In the genomic region with DNA sequence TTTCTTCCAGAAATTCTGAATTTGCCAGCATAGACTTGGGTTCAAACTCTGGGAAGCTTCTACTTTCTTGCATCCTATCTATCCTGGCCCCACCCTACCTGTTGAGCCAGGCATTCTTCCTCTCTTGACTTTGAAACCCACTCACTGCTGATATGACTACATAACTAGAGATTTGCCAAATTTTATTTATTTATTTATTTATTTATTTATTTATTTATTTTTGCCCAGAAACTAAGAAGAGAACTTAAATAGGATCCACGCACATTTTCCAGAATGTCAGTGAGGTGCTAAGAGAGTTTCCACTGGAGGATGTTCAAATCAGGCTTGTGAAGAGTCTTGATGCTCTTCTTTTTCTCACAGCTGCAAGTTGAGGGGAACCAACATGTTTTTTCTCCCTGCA, we compare ENCODE assay signal across 25 cellular contexts.
"Had no signal": no experiment of that assay in that cellular context is flagged by ENCODE, and none has a peak within 500 bp of the region (broad histone marks: within the 10 kb centered on the region; RNA-seq: fewer than 3 reads in every experiment).

No MANE protein-coding gene starts in this region.

- ATAC-seq: naive thymus-derived CD8-positive, alpha-beta T cell; natural killer cell treated with Interleukin-12 subunit alpha and Interleukin-12 subunit beta and Interleukin-15 and Interleukin-18, amount 100 ng/mL, for 72 hours; psoas muscle; right cardiac atrium; right lobe of liver; stimulated activated effector memory CD8-positive, alpha-beta T cell treated with anti-CD3 and anti-CD28 coated beads, Interleukin-12 subunit alpha, Interleukin-12 subunit beta, amount 100 ng/mL, for 72 hours; stimulated activated naive B cell treated with anti-CD40 and anti-IgM and Interleukin-4, amounts not matched to agents 10 μg/mL and 1 μg/mL and 100 μg/mL, for 72 hours had no signal

- H3K4me1 Mint-ChIP-seq: naive thymus-derived CD8-positive, alpha-beta T cell; nephron progenitor cell; stimulated activated effector memory CD8-positive, alpha-beta T cell treated with anti-CD3 and anti-CD28 coated beads, Interleukin-12 subunit alpha, Interleukin-12 subunit beta, amount 100 ng/mL, for 72 hours; stimulated activated naive B cell treated with anti-CD40 and anti-IgM and Interleukin-4, amounts not matched to agents 10 μg/mL and 1 μg/mL and 100 μg/mL, for 72 hours had no signal

- H3K27ac Mint-ChIP-seq: naive thymus-derived CD8-positive, alpha-beta T cell; natural killer cell treated with Interleukin-12 subunit alpha and Interleukin-12 subunit beta and Interleukin-15 and Interleukin-18, amount 100 ng/mL, for 72 hours; nephron progenitor cell; neural progenitor cell; progenitor cell of endocrine pancreas; stimulated activated effector memory CD8-positive, alpha-beta T cell treated with anti-CD3 and anti-CD28 coated beads, Interleukin-12 subunit alpha, Interleukin-12 subunit beta, amount 100 ng/mL, for 72 hours; stimulated activated naive B cell treated with anti-CD40 and anti-IgM and Interleukin-4, amounts not matched to agents 10 μg/mL and 1 μg/mL and 100 μg/mL, for 72 hours; stimulated activated naive CD8-positive, alpha-beta T cell treated with anti-CD3 and anti-CD28 coated beads, Interleukin-15, Interleukin-2, amounts not matched to agents 100 ng/mL and 50 ng/mL, for 24 hours had no signal

- H3K36me3 Mint-ChIP-seq: naive thymus-derived CD8-positive, alpha-beta T cell; natural killer cell treated with Interleukin-12 subunit alpha and Interleukin-12 subunit beta and Interleukin-15 and Interleukin-18, amount 100 ng/mL, for 72 hours; neural progenitor cell; stimulated activated effector memory CD8-positive, alpha-beta T cell treated with anti-CD3 and anti-CD28 coated beads, Interleukin-12 subunit alpha, Interleukin-12 subunit beta, amount 100 ng/mL, for 72 hours; stimulated activated naive B cell treated with anti-CD40 and anti-IgM and Interleukin-4, amounts not matched to agents 10 μg/mL and 1 μg/mL and 100 μg/mL, for 72 hours had no signal

- H3K9me3 Mint-ChIP-seq: natural killer cell treated with Interleukin-12 subunit alpha and Interleukin-12 subunit beta and Interleukin-15 and Interleukin-18, amount 100 ng/mL, for 72 hours; nephron progenitor cell; stimulated activated effector memory CD8-positive, alpha-beta T cell treated with anti-CD3 and anti-CD28 coated beads, Interleukin-12 subunit alpha, Interleukin-12 subunit beta, amount 100 ng/mL, for 72 hours; stimulated activated naive B cell treated with anti-CD40 and anti-IgM and Interleukin-4, amounts not matched to agents 10 μg/mL and 1 μg/mL and 100 μg/mL, for 72 hours; stimulated activated naive CD8-positive, alpha-beta T cell treated with anti-CD3 and anti-CD28 coated beads, Interleukin-15, Interleukin-2, amounts not matched to agents 100 ng/mL and 50 ng/mL, for 24 hours had no signal

- H3K4me3 Mint-ChIP-seq: naive thymus-derived CD8-positive, alpha-beta T cell; natural killer cell treated with Interleukin-12 subunit alpha and Interleukin-12 subunit beta and Interleukin-15 and Interleukin-18, amount 100 ng/mL, for 72 hours; nephron progenitor cell; neural progenitor cell; stimulated activated effector memory CD8-positive, alpha-beta T cell treated with anti-CD3 and anti-CD28 coated beads, Interleukin-12 subunit alpha, Interleukin-12 subunit beta, amount 100 ng/mL, for 72 hours; stimulated activated naive B cell treated with anti-CD40 and anti-IgM and Interleukin-4, amounts not matched to agents 10 μg/mL and 1 μg/mL and 100 μg/mL, for 72 hours; stimulated activated naive CD8-positive, alpha-beta T cell treated with anti-CD3 and anti-CD28 coated beads, Interleukin-15, Interleukin-2, amounts not matched to agents 100 ng/mL and 50 ng/mL, for 24 hours had no signal

- DNase-seq: naive thymus-derived CD8-positive, alpha-beta T cell; nephron progenitor cell; occipital lobe; ovary; posterior cingulate gyrus; psoas muscle; right cardiac atrium; right lobe of liver; sigmoid colon; small intestine; stimulated activated CD4-positive, alpha-beta T cell treated with anti-CD3 and anti-CD28 coated beads, Interleukin-15, amount 100 ng/mL, for 24 hours; stimulated activated CD4-positive, alpha-beta T cell treated with anti-CD3 and anti-CD28 coated beads, Interleukin-2, amount 100 ng/mL, for 24 hours; stimulated activated CD4-positive, alpha-beta T cell treated with anti-CD3 and anti-CD28 coated beads, Interleukin-2, amount 100 ng/mL, for 48 hours; stimulated activated CD4-positive, alpha-beta T cell treated with anti-CD3 and anti-CD28 coated beads, Interleukin-4, amount 100 ng/mL, for 24 hours; stimulated activated naive B cell treated with anti-CD40 and anti-IgM and Interleukin-4, amounts not matched to agents 10 μg/mL and 1 μg/mL and 100 μg/mL, for 72 hours; stimulated activated naive CD4-positive, alpha-beta T cell treated with Interleukin-2 at 50 U/mL for 16 hours; stomach; thyroid gland; trophoblast cell; upper lobe of left lung had no signal
